Comparison of ENCODE assay signal across 8 cellular contexts in genomic region chr20:38034108-38034649, GRCh38. TPM values are rescaled to one million over a fixed set of nuclear protein-coding genes. Genes with fewer than 3 reads are reported as not detected.
A peak's percentile ranks its signal among the peaks of the same experiment; 100 is the strongest.
DNase-seq lines count a peak whose midpoint lies in the region; ATAC-seq and TF ChIP-seq lines count a peak whose summit lies in the region.

No MANE protein-coding gene starts in this region.

- TF ChIP-seq CTCF in GM20000 (IDR thresholded peaks at IDR 0.05; ENCODE audit: extremely low read depth, missing control alignments): no peak

- peak in 1 of 2 donors; percentile 17 for ATAC-seq in naive thymus-derived CD8-positive, alpha-beta T cell

- peak overlapping the region; percentile 88 to 99 for H3K9ac ChIP-seq in duodenal mucosa (ENCODE audit: low read depth in 1 of 2, low read length in 2 of 2)

- H3K4me3 Mint-ChIP-seq in naive thymus-derived CD8-positive, alpha-beta T cell: peak overlapping the region; percentile 90 to 99 (median 97)

- H3K36me3 Mint-ChIP-seq in naive thymus-derived CD8-positive, alpha-beta T cell: peaks cover 0 to 33% (median under 1%) of the 10 kb centered on the region in 3 donors

- H3K9me3 ChIP-seq in duodenal mucosa (ENCODE audit: control insufficient read depth in 1 of 2, low read length in 2 of 2): no peaks in the 10 kb centered on the region

- H3K9me3 Mint-ChIP-seq in naive thymus-derived CD8-positive, alpha-beta T cell: no peaks in the 10 kb centered on the region

- peak overlapping the region; percentile 95 to 99 (median 99) for H3K27ac Mint-ChIP-seq in naive thymus-derived CD8-positive, alpha-beta T cell

- peaks cover 30 to 82% (median 73%) of the 10 kb centered on the region in 4 donors for H3K4me1 Mint-ChIP-seq in naive thymus-derived CD8-positive, alpha-beta T cell

- H3K27me3 ChIP-seq in duodenal mucosa (ENCODE audit: control insufficient read depth in 1 of 2, insufficient read depth in 2 of 2, low read length in 2 of 2): no peaks in the 10 kb centered on the region

- peaks cover 4 to 6% of the 10 kb centered on the region in 2 donors for H3K36me3 ChIP-seq in duodenal mucosa (ENCODE audit: control insufficient read depth in 1 of 2, insufficient read depth in 2 of 2, low read length in 2 of 2)

- POLR2A ChIA-PET in naive thymus-derived CD8-positive, alpha-beta T cell (lab: Charles Lee): interaction anchor here (1.1 to 2.0 kb wide), 6 partner anchors 10 to 412 kb away, joined by 3 to 8 read pairs (median 4); no protein-coding TSS in a partner anchor

- peak; percentile 14 for DNase-seq in NCI-H748 (lab: John Stamatoyannopoulos, UW; ENCODE audit: unreplicated experiment)
- no peak for DNase-seq in NCI-H748 treated with DMSO at 0.1 percent for 48 hours (lab: John Stamatoyannopoulos, UW)
- DNase-seq in NCI-H526 treated with DMSO at 0.1 percent for 48 hours (lab: John Stamatoyannopoulos, UW): peak; percentile 19
- DNase-seq in naive thymus-derived CD8-positive, alpha-beta T cell: peak in 1 of 10 donors; percentile 2
- DNase-seq in NCI-H1417 treated with DMSO at 0.1 percent for 48 hours (lab: John Stamatoyannopoulos, UW): no peak
- no peak for DNase-seq in DMS114 treated with DMSO at 0.1 percent for 48 hours (lab: John Stamatoyannopoulos, UW; ENCODE audit: unreplicated experiment)
- DNase-seq in GM20000 (ENCODE audit: low spot score): no peak

- peak overlapping the region; percentile 93 to 97 for H3K4me3 ChIP-seq in duodenal mucosa (ENCODE audit: low read depth in 1 of 2, low read length in 2 of 2)

- no peaks in the 10 kb centered on the region for H3K27me3 Mint-ChIP-seq in naive thymus-derived CD8-positive, alpha-beta T cell

- H3K4me1 ChIP-seq in duodenal mucosa (ENCODE audit: control insufficient read depth in 1 of 2, insufficient read depth in 2 of 2, low read length in 2 of 2): peaks cover 43 to 49% of the 10 kb centered on the region in 2 donors

- H3K27ac ChIP-seq in duodenal mucosa (ENCODE audit: low read depth, low read length): peak overlapping the region; percentile 89

RNA-seq across cellular contexts. Expression of gene RPRD1B, which starts 0.6 kb away (rescaled TPM):
- 10 to 100 TPM; 41.9 to 48.1 TPM for total RNA-seq in naive thymus-derived CD8-positive, alpha-beta T cell
- 1 to 10 TPM; 2.9 to 4.9 (median 4.0) TPM for polyA plus RNA-seq in naive thymus-derived CD8-positive, alpha-beta T cell

RNA-seq across cellular contexts. Expression of gene TTI1, which starts 0.9 kb away (rescaled TPM):
- 10 to 100 TPM; 25.9 to 27.1 TPM for total RNA-seq in naive thymus-derived CD8-positive, alpha-beta T cell
- 10 to 100 TPM; 10.0 to 15.3 (median 12.0) TPM for polyA plus RNA-seq in naive thymus-derived CD8-positive, alpha-beta T cell

Comparison
In these comparisons a context has a peak if more than half of its experiments do, and no peak if none do; other contexts are left out.
1. DNase-seq: peak in NCI-H748 (single experiment) and NCI-H526 treated with DMSO at 0.1 percent for 48 hours (single experiment); none in NCI-H748 treated with DMSO at 0.1 percent for 48 hours (single experiment), NCI-H1417 treated with DMSO at 0.1 percent for 48 hours (single experiment), DMS114 treated with DMSO at 0.1 percent for 48 hours (single experiment) and GM20000 (single experiment).